2 cellular contexts compared by ENCODE assay signal in the genomic region with DNA sequence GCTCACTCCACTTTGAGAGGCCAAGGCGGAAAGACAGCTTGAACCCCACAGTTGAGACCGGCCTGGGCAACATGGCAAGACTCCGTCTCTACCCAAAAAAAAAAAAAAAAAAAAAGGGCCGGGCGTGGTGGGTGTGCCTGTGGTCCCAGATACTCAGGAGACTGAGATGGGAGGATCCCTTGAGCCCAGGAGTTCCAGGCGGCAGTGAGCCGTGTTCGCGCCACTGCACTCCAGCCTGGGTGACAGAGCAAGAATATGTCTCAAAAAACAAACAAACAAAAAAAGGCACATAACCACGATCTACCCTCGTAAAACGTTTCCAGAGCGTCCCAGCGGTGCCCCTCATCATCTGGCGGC.
TF ChIP-seq lines count a peak whose summit lies in the region.

No MANE protein-coding gene starts in this region.

TF ChIP-seq in H1, 55 proteins besides CTCF, POLR2A, EP300 and RAD21:
- TF ChIP-seq CBX5 (IDR thresholded peaks at IDR 0.05; ENCODE audit: low read depth, low read length) (no peak), CREB1 (IDR thresholded peaks at IDR 0.05) (no peak)

TF ChIP-seq in neural cell, 6 proteins besides CTCF, POLR2A, EP300 and RAD21:
- TF ChIP-seq, protein P1, sequence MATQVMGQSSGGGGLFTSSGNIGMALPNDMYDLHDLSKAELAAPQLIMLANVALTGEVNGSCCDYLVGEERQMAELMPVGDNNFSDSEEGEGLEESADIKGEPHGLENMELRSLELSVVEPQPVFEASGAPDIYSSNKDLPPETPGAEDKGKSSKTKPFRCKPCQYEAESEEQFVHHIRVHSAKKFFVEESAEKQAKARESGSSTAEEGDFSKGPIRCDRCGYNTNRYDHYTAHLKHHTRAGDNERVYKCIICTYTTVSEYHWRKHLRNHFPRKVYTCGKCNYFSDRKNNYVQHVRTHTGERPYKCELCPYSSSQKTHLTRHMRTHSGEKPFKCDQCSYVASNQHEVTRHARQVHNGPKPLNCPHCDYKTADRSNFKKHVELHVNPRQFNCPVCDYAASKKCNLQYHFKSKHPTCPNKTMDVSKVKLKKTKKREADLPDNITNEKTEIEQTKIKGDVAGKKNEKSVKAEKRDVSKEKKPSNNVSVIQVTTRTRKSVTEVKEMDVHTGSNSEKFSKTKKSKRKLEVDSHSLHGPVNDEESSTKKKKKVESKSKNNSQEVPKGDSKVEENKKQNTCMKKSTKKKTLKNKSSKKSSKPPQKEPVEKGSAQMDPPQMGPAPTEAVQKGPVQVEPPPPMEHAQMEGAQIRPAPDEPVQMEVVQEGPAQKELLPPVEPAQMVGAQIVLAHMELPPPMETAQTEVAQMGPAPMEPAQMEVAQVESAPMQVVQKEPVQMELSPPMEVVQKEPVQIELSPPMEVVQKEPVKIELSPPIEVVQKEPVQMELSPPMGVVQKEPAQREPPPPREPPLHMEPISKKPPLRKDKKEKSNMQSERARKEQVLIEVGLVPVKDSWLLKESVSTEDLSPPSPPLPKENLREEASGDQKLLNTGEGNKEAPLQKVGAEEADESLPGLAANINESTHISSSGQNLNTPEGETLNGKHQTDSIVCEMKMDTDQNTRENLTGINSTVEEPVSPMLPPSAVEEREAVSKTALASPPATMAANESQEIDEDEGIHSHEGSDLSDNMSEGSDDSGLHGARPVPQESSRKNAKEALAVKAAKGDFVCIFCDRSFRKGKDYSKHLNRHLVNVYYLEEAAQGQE (IDR thresholded peaks at IDR 0.05; ENCODE audit: borderline replicate concordance): no peak
- no peak for TF ChIP-seq MXI1 (conservative IDR thresholded peaks at IDR 0.05; ENCODE audit: poor library complexity, severe bottlenecking)
- TF ChIP-seq EZH2 (IDR thresholded peaks at IDR 0.05; ENCODE audit: borderline replicate concordance, insufficient read depth, low read length, poor library complexity, severe bottlenecking): no peak
- no peak for TF ChIP-seq POLR2AphosphoS5 (IDR thresholded peaks at IDR 0.05)
- no peak for TF ChIP-seq TAF1 (IDR thresholded peaks at IDR 0.05; ENCODE audit: low read depth)
- TF ChIP-seq SMC3 (conservative IDR thresholded peaks at IDR 0.05; ENCODE audit: poor library complexity): no peak
